9 cellular contexts compared by ENCODE assay signal in genomic region chr17:76561799-76562268, GRCh38. TPM values are rescaled to one million over a fixed set of nuclear protein-coding genes. Genes with fewer than 3 reads are reported as not detected.
DNase-seq lines count a peak whose midpoint lies in the region; ATAC-seq and TF ChIP-seq lines count a peak whose summit lies in the region.
"Had no signal": no experiment of that assay in that cellular context is flagged by ENCODE, and none has a peak within 500 bp of the region (broad histone marks: within the 10 kb centered on the region; RNA-seq: fewer than 3 reads in every experiment).

No MANE protein-coding gene starts in this region.

- peaks cover 36% of the 10 kb centered on the region; the same call in 1 of the 2 replicates for H4K20me1 ChIP-seq in DOHH2 (ENCODE audit: control insufficient read depth, insufficient read depth, low read depth, low read length)

- H3K27me3 ChIP-seq in DOHH2 (ENCODE audit: control insufficient read depth, low read length) (no peaks in the 10 kb centered on the region), NT2/D1 (ENCODE audit: insufficient read depth, insufficient read length) (no peaks in the 10 kb centered on the region)

- H3K9ac ChIP-seq in NT2/D1 (ENCODE audit: insufficient read length, low read depth), result peak overlapping the region; percentile 1

- ATAC-seq in HG02870 (IDR thresholded peaks at IDR 0.05; ENCODE audit: unreplicated experiment) (no peak), GM18519 (IDR thresholded peaks at IDR 0.05; ENCODE audit: low FRiP score, unreplicated experiment) (no peak)

- no peaks in the 10 kb centered on the region for H3K9me2 ChIP-seq in DOHH2 (replicated peaks; ENCODE audit: control insufficient read depth, low read length)

- H3K4me3 ChIP-seq in DOHH2 (ENCODE audit: low read length) (no peak overlapping the region), NT2/D1 (ENCODE audit: insufficient read length, low read depth) (no peak overlapping the region)

- H3K27ac Mint-ChIP-seq in chondrocyte (ENCODE audit: unreplicated experiment), result peak overlapping the region; percentile 24
- no peak overlapping the region for H3K27ac Mint-ChIP-seq in neural crest cell (ENCODE audit: unreplicated experiment)

- no peak for DNase-seq in NT2/D1 (ENCODE audit: low read depth, low spot score)
- no peak for DNase-seq in chondrocyte (ENCODE audit: low spot score)
- no peak for DNase-seq in neural crest cell (ENCODE audit: low read depth, low spot score)
- DNase-seq in stimulated activated CD8-positive, alpha-beta memory T cell treated with anti-CD3 and anti-CD28 coated beads, Interleukin-4, amount 100 ng/mL, for 48 hours, result no peak
- no peak for DNase-seq in head of caudate nucleus
- DNase-seq: NCI-H1048 had no signal

- H3K9me3 Mint-ChIP-seq in chondrocyte (ENCODE audit: low read depth), result no peaks in the 10 kb centered on the region
- no peaks in the 10 kb centered on the region for H3K9me3 Mint-ChIP-seq in neural crest cell

- H3K4me1 Mint-ChIP-seq in chondrocyte (ENCODE audit: low read depth) (peaks cover 45% of the 10 kb centered on the region), neural crest cell (peaks cover 59% of the 10 kb centered on the region)

- no peak overlapping the region for H3K4me3 Mint-ChIP-seq in chondrocyte (ENCODE audit: unreplicated experiment)
- H3K4me3 Mint-ChIP-seq in neural crest cell, result peak overlapping the region; percentile 61

- intact Hi-C loops in head of caudate nucleus (cut with DNase I), result no loop called here

- H3K4me2 ChIP-seq in DOHH2 (ENCODE audit: low read length), result peak overlapping the region; percentile 69; the same call in 1 of the 2 replicates

- peaks cover 40% of the 10 kb centered on the region for H3K4me1 ChIP-seq in DOHH2 (ENCODE audit: control insufficient read depth, low read length)
- peaks cover 2% of the 10 kb centered on the region for H3K4me1 ChIP-seq in NT2/D1 (ENCODE audit: insufficient read depth, insufficient read length)

- H3K27me3 Mint-ChIP-seq in chondrocyte (ENCODE audit: low read depth), result no peaks in the 10 kb centered on the region
- H3K27me3 Mint-ChIP-seq in neural crest cell (ENCODE audit: low read depth), result no peaks in the 10 kb centered on the region

- H3K9me3 ChIP-seq in DOHH2 (ENCODE audit: control insufficient read depth, insufficient read depth, low read length) (no peaks in the 10 kb centered on the region), NT2/D1 (ENCODE audit: insufficient read depth, low read length) (no peaks in the 10 kb centered on the region)

- peaks cover 31% of the 10 kb centered on the region for H3F3A ChIP-seq in DOHH2 (ENCODE audit: control insufficient read depth, insufficient read depth)

- peaks cover 58% of the 10 kb centered on the region for H3K79me2 ChIP-seq in DOHH2 (ENCODE audit: control insufficient read depth, low read length)

- peaks cover 81% of the 10 kb centered on the region for H3K36me3 ChIP-seq in DOHH2 (ENCODE audit: control insufficient read depth, low read length)
- peaks cover 78% of the 10 kb centered on the region for H3K36me3 ChIP-seq in NT2/D1 (ENCODE audit: insufficient read depth, insufficient read length, low read length)

- H3K36me3 Mint-ChIP-seq in chondrocyte (ENCODE audit: low read depth) (peaks cover 17% of the 10 kb centered on the region), neural crest cell (ENCODE audit: low read depth) (peaks cover 22% of the 10 kb centered on the region)

- TF ChIP-seq CTCF in DOHH2 (IDR thresholded peaks at IDR 0.05; ENCODE audit: low read depth, low read length, poor library complexity, severe bottlenecking), result no peak
- TF ChIP-seq CTCF in chondrocyte (IDR thresholded peaks at IDR 0.05), result no peak
- no peak for TF ChIP-seq CTCF in neural crest cell (conservative IDR thresholded peaks at IDR 0.05)

- no peak overlapping the region for H3K27ac ChIP-seq in DOHH2 (ENCODE audit: low read depth, low read length)

RNA-seq across cellular contexts. Expression of gene PRCD, which starts 22.0 kb away (rescaled TPM):
- total RNA-seq in chondrocyte (0.55 to 1.0 TPM (median 0.92 TPM) in 3 replicates), neural crest cell (0.41 and 0.75 TPM in 2 replicates)

RNA-seq across cellular contexts. Expression of gene ST6GALNAC2, which starts 23.8 kb away (rescaled TPM):
- total RNA-seq in chondrocyte, result 1.5 to 3.0 TPM (median 2.8 TPM) in 3 replicates
- total RNA-seq in neural crest cell, result 4.5 and 5.1 TPM in 2 replicates

RNA-seq across cellular contexts. Expression of gene CYGB, which starts 24.3 kb away (rescaled TPM):
- total RNA-seq in chondrocyte, result 0.48 to 5.4 TPM (median 4.6 TPM) in 3 replicates
- total RNA-seq in neural crest cell, result 8.6 and 8.7 TPM in 2 replicates
